8 cellular contexts compared by ENCODE assay signal in the genomic region with DNA sequence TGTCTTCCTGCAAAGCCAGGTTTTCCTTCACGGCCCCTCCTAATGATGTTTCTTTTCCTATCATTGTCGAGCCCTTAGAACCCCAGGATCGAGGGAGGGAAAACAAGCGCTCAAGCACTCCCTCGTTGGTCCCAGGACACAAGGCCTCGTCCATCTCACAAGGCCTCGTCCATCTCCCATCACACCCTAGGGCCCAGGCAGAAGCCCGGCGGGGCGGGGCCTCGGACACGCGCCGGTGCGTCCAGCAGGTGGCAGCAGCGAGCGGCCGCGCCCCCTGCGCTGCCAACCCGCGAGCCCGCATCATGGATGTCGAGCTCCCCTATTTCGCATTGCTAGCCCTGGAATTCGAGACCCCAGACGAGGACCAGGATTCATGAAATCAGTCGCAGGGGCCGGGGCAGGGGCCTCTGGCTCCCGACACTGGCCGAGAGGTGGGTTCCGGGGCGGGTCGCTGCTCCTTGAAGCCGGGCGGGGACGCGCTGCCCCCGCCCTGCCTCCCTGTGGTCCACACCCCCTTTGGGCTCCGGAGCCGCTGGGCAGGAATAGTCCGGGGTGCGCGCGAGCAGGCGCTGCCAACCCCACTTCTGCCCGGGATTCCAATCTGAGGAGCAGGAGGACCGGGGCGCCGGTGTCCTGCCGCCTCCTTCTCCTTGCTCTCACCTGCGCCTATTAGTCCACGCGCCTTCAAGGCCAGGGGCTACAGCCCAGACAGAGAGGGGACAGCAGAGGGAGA. TPM values are rescaled to one million over a fixed set of nuclear protein-coding genes. Genes with fewer than 3 reads are reported as not detected.
DNase-seq lines count a peak whose midpoint lies in the region; ATAC-seq and TF ChIP-seq lines count a peak whose summit lies in the region.

Gene ABLIM3 (plus strand): TSS at position 270 of the 733 bp plus-strand sequence. CDS start 603 bp downstream, outside the sequence.

- TF ChIP-seq EP300 in gastroesophageal sphincter (IDR thresholded peaks at IDR 0.05), result no peak

- peak within 1 kb of the TSS; percentile 91 for H3K4me2 ChIP-seq in neuronal stem cell (ENCODE audit: insufficient read depth, low read length, poor library complexity, severe bottlenecking)

- H3K9me3 ChIP-seq in gastroesophageal sphincter (no peaks in the 10 kb centered on the region), neuronal stem cell (replicated peaks in 1 of 2; ENCODE audit: control insufficient read depth in 2 of 2, insufficient read depth in 1 of 2, low read depth in 1 of 2, low read length in 2 of 2) (no peaks in the 10 kb centered on the region)

- H3K9me3 Mint-ChIP-seq in activated naive CD4-positive, alpha-beta T cell treated with anti-CD3 and anti-CD28 coated beads for 36 hours, result peaks cover 2% of the 10 kb centered on the region

- intact Hi-C loops in activated naive CD4-positive, alpha-beta T cell treated with anti-CD3 and anti-CD28 coated beads for 36 hours (cut with micrococcal nuclease), result loop anchor here (1.0 kb wide), 3 partner anchors 123 to 230 kb away; no protein-coding TSS in a partner anchor

- H3K36me3 ChIP-seq in gastroesophageal sphincter (no peaks in the 10 kb centered on the region), neuronal stem cell (replicated peaks in 1 of 2; ENCODE audit: control insufficient read depth in 2 of 2, insufficient read depth in 2 of 2, low read length in 2 of 2) (no peaks in the 10 kb centered on the region)

- H3K27me3 ChIP-seq in gastroesophageal sphincter (no peaks in the 10 kb centered on the region), neuronal stem cell (ENCODE audit: control insufficient read depth in 3 of 3, insufficient read depth in 3 of 3, low read depth in 1 of 3, low read length in 3 of 3) (peaks cover 0 to 22% (median 14%) of the 10 kb centered on the region in 3 experiments)

- H3K14ac ChIP-seq in neuronal stem cell (ENCODE audit: low read length), result no peak within 1 kb of the TSS

- H3K4me3 Mint-ChIP-seq in activated naive CD4-positive, alpha-beta T cell treated with anti-CD3 and anti-CD28 coated beads for 36 hours, result peak within 1 kb of the TSS; percentile 45

- no peak within 1 kb of the TSS for H2BK12ac ChIP-seq in neuronal stem cell (ENCODE audit: low read length)

- no peak within 1 kb of the TSS for H2BK5ac ChIP-seq in neuronal stem cell (ENCODE audit: low read length)

- peak in 1 of 2 donors; percentile 5 for TF ChIP-seq POLR2A in gastroesophageal sphincter (IDR thresholded peaks at IDR 0.05)

- ATAC-seq in GM19395 (IDR thresholded peaks at IDR 0.05; ENCODE audit: unreplicated experiment), result peak; percentile 94
- peak; percentile 92 for ATAC-seq in HG03520 (IDR thresholded peaks at IDR 0.05; ENCODE audit: unreplicated experiment)
- peak; percentile 86 for ATAC-seq in gastroesophageal sphincter

- no peak within 1 kb of the TSS for H3K9ac ChIP-seq in neuronal stem cell (ENCODE audit: low read depth, low read length, poor library complexity)

- CTCF ChIA-PET in RWPE1 (lab: Yijun Ruan, JAX), result interaction anchor here (0.6 to 5.1 kb wide), 31 partner anchors 11 to 1939 kb away, joined by 3 to 55 read pairs (median 4); partner anchors contain the start of gene TNIP1
- CTCF ChIA-PET in activated naive CD4-positive, alpha-beta T cell treated with anti-CD3 and anti-CD28 coated beads for 36 hours (lab: Charles Lee), result interaction anchor here (0.6 to 10.3 kb wide), 21 partner anchors 9 to 228 kb away, joined by 3 to 88 read pairs (median 4); no protein-coding TSS in a partner anchor

- POLR2A ChIA-PET in RWPE1 (lab: Yijun Ruan, JAX; ENCODE audit: low non-redundant PET), result no interaction called here

- no peak within 1 kb of the TSS for H2BK120ac ChIP-seq in neuronal stem cell (ENCODE audit: low read depth, low read length)

- peak within 1 kb of the TSS; percentile 96 for H2AFZ ChIP-seq in neuronal stem cell (ENCODE audit: low read length)

- H4K8ac ChIP-seq in neuronal stem cell (ENCODE audit: low read depth, low read length), result no peak within 1 kb of the TSS

- H3K27ac ChIP-seq in RWPE1, result peak within 1 kb of the TSS; percentile 40
- H3K27ac ChIP-seq in gastroesophageal sphincter, result peak within 1 kb of the TSS; percentile 21 to 89 (median 82)
- H3K27ac ChIP-seq in neuronal stem cell (replicated peaks; ENCODE audit: low read length), result no peak within 1 kb of the TSS

- H3K27ac Mint-ChIP-seq in activated naive CD4-positive, alpha-beta T cell treated with anti-CD3 and anti-CD28 coated beads for 36 hours, result no peak within 1 kb of the TSS

- peak; percentile 79 for DNase-seq in CD1c-positive myeloid dendritic cell (ENCODE audit: extremely low spot score)
- peak; percentile 89 for DNase-seq in RWPE1 (ENCODE audit: low spot score)
- DNase-seq in activated naive CD4-positive, alpha-beta T cell treated with anti-CD3 and anti-CD28 coated beads for 36 hours, result peak; percentile 67
- DNase-seq in neuronal stem cell (ENCODE audit: low spot score), result peak; percentile 57
- DNase-seq in stromal cell of bone marrow (ENCODE audit: low read depth), result peak; percentile 47

- no peaks in the 10 kb centered on the region for H3K36me3 Mint-ChIP-seq in activated naive CD4-positive, alpha-beta T cell treated with anti-CD3 and anti-CD28 coated beads for 36 hours (ENCODE audit: low read depth)

- peak; percentile 99 for TF ChIP-seq CTCF in RWPE1 (conservative IDR thresholded peaks at IDR 0.05; ENCODE audit: low read depth)
- peak; percentile 85 to 94 (median 88) for TF ChIP-seq CTCF in gastroesophageal sphincter (IDR thresholded peaks at IDR 0.05)

- H3K4me1 ChIP-seq in gastroesophageal sphincter, result peaks cover 0 to 41% (median 20%) of the 10 kb centered on the region in 3 donors
- H3K4me1 ChIP-seq in neuronal stem cell (ENCODE audit: control insufficient read depth in 2 of 2, insufficient read depth in 1 of 2, low read depth in 1 of 2, low read length in 2 of 2), result peaks cover 0 to 4% of the 10 kb centered on the region in 2 donors

- H3K4me3 ChIP-seq in gastroesophageal sphincter (peak within 1 kb of the TSS; percentile 46 to 78), neuronal stem cell (ENCODE audit: low read length in 2 of 2) (peak within 1 kb of the TSS; percentile 35 to 75)

- H4K91ac ChIP-seq in neuronal stem cell (ENCODE audit: low read depth, low read length, poor library complexity), result no peak within 1 kb of the TSS

- no peaks in the 10 kb centered on the region for H3K79me1 ChIP-seq in neuronal stem cell (ENCODE audit: low read depth, low read length)

- no peak within 1 kb of the TSS for H2AK5ac ChIP-seq in neuronal stem cell (ENCODE audit: low read depth, low read length)

- H3K4me1 Mint-ChIP-seq in activated naive CD4-positive, alpha-beta T cell treated with anti-CD3 and anti-CD28 coated beads for 36 hours (ENCODE audit: low read depth), result peaks cover 2% of the 10 kb centered on the region

- no peak within 1 kb of the TSS for H2BK15ac ChIP-seq in neuronal stem cell (ENCODE audit: low read length)

- H3K4ac ChIP-seq in neuronal stem cell (ENCODE audit: low read length), result no peak within 1 kb of the TSS

- H3K18ac ChIP-seq in neuronal stem cell (ENCODE audit: low read length), result no peak within 1 kb of the TSS

- peaks cover 14% of the 10 kb centered on the region for H3K27me3 Mint-ChIP-seq in activated naive CD4-positive, alpha-beta T cell treated with anti-CD3 and anti-CD28 coated beads for 36 hours (ENCODE audit: low read depth)

- WGBS in gastroesophageal sphincter (ENCODE audit: low coverage in 1 of 2), 2 donors, result 71% methylated on average over 1 of the region's 54 CpGs; no CpG with 5 or more reads in 1 of the 2 donors
- WGBS in neuronal stem cell (ENCODE audit: extremely low coverage in 2 of 2, insufficient read length in 2 of 2, insufficient replicate concordance in 1 of 2), 2 donors, result no CpG with 5 or more reads among the region's 54 CpGs

- no peak within 1 kb of the TSS for H3K23ac ChIP-seq in neuronal stem cell (ENCODE audit: low read depth, low read length, poor library complexity)

RNA-seq across cellular contexts. Expression of gene ABLIM3, which starts in this region (rescaled TPM):
- not detected for total RNA-seq in activated naive CD4-positive, alpha-beta T cell treated with anti-CD3 and anti-CD28 coated beads for 36 hours
- total RNA-seq in gastroesophageal sphincter, result 10 to 100 TPM; 14.8 to 50.7 (median 25.4) TPM
- polyA plus RNA-seq in neuronal stem cell (2013, experiment 1 of 2), result 0.14 TPM
- polyA plus RNA-seq in neuronal stem cell (2013, experiment 2 of 2), result 0.18 TPM

Comparison
In these comparisons a context has a peak if more than half of its experiments do, and no peak if none do; other contexts are left out.
1. RNA of gene ABLIM3 (total RNA-seq): 14.8 to 50.7 TPM in gastroesophageal sphincter; not detected in activated naive CD4-positive, alpha-beta T cell treated with anti-CD3 and anti-CD28 coated beads for 36 hours; every median in the first group is over 10 times any median in the second.
2. Peak in DNase-seq in activated naive CD4-positive, alpha-beta T cell treated with anti-CD3 and anti-CD28 coated beads for 36 hours; RNA of the gene not detected or under 1 TPM.
3. Peak in every context shown above with its lines, with median percentiles within 50 percentile points of each other: DNase-seq and ATAC-seq.